ENCODE assay signal across 8 cellular contexts in the genomic region with DNA sequence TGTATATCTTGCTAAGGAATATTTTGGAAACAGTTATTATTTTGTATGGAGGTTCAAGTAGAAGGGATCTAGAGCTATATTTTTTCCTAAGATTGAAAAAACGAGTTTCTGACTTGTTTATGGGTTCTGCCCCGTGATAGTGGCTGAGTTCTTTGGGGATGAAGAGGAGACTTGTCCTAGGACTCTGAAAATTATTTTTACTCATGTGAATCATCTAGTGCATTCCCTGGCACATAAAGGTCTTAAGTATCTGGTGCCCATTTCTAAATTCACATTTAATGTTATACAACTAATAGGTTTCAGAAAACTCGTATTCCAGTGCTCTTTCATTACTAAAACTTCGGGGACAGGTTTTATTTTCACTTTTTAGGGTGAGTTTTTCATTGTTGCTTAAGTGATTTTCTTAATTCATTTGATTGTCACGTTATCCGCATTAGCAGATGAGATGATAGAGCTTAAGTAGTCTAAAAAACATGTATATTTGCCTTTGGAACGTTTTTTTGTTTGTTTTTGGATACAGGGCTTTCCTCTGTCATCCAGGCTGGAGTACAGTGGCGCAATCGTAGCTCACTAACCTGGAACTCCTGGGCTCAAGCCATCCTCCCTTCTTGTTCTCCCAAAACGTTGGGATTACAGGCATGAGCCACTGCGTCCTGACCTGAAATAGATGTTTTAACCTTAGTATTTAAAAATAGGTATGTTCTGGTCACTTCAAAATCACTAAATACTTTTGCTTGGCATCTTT. TPM values are rescaled to one million over a fixed set of nuclear protein-coding genes. Genes with fewer than 3 reads are reported as not detected.
DNase-seq lines count a peak whose midpoint lies in the region; ATAC-seq and TF ChIP-seq lines count a peak whose summit lies in the region.

No MANE protein-coding gene starts in this region.

- H4K91ac ChIP-seq in neuronal stem cell (ENCODE audit: low read depth, low read length, poor library complexity) = no peak overlapping the region

- H4K8ac ChIP-seq in neuronal stem cell (ENCODE audit: low read depth, low read length) = no peak overlapping the region

- H2BK15ac ChIP-seq in neuronal stem cell (ENCODE audit: low read length) = no peak overlapping the region

- no peak for ATAC-seq in HG02870 (IDR thresholded peaks at IDR 0.05; ENCODE audit: unreplicated experiment)
- ATAC-seq in HG02759 (IDR thresholded peaks at IDR 0.05; ENCODE audit: unreplicated experiment) = no peak
- ATAC-seq in sciatic nerve = no peak

- intact Hi-C loops in Calu3 (cut with micrococcal nuclease; ENCODE audit: unreplicated experiment) = no loop called here
- intact Hi-C loops in sciatic nerve (cut with DNase I) = no loop called here

- no peaks in the 10 kb centered on the region for H3K9me3 ChIP-seq in OCI-LY1 (ENCODE audit: low read length)
- no peaks in the 10 kb centered on the region for H3K9me3 ChIP-seq in ectodermal cell (ENCODE audit: control insufficient read depth, low read length)
- no peaks in the 10 kb centered on the region for H3K9me3 ChIP-seq in neuronal stem cell (replicated peaks in 1 of 2; ENCODE audit: control insufficient read depth in 2 of 2, insufficient read depth in 1 of 2, low read depth in 1 of 2, low read length in 2 of 2)

- H3K14ac ChIP-seq in neuronal stem cell (ENCODE audit: low read length) = no peak overlapping the region

- peak overlapping the region; percentile 96 for H3K27ac Mint-ChIP-seq in Calu3 (ENCODE audit: unreplicated experiment)

- no peak overlapping the region for H3K18ac ChIP-seq in neuronal stem cell (ENCODE audit: low read length)

- H3K79me2 ChIP-seq in OCI-LY1 (ENCODE audit: insufficient read depth, low read length) = peaks cover 67% of the 10 kb centered on the region

- H3K9me3 Mint-ChIP-seq in Calu3 (ENCODE audit: low read depth, unreplicated experiment) = no peaks in the 10 kb centered on the region

- H2AK5ac ChIP-seq in neuronal stem cell (ENCODE audit: low read depth, low read length) = no peak overlapping the region

- no peaks in the 10 kb centered on the region for H3K27me3 Mint-ChIP-seq in Calu3 (ENCODE audit: unreplicated experiment)

- peaks cover 3% of the 10 kb centered on the region for H3K79me1 ChIP-seq in neuronal stem cell (ENCODE audit: low read depth, low read length)

- H3K27ac ChIP-seq in OCI-LY1 (ENCODE audit: low read depth, low read length, poor library complexity, severe bottlenecking) = peak overlapping the region; percentile 91
- no peak overlapping the region for H3K27ac ChIP-seq in ectodermal cell (ENCODE audit: insufficient read depth, low read depth, low read length, poor library complexity, severe bottlenecking)
- no peak overlapping the region for H3K27ac ChIP-seq in neuronal stem cell (replicated peaks; ENCODE audit: low read length)

- CTCF ChIA-PET in Calu3 (lab: Charles Lee) = interaction anchor here (1.4 to 1.6 kb wide), 2 partner anchors 107 to 204 kb away, joined by 3 to 4 read pairs; no protein-coding TSS in a partner anchor

- H3K27me3 ChIP-seq in OCI-LY1 (ENCODE audit: insufficient read depth, low read length) (no peaks in the 10 kb centered on the region), ectodermal cell (ENCODE audit: control insufficient read depth, insufficient read depth, low read length, poor library complexity, severe bottlenecking) (no peaks in the 10 kb centered on the region), neuronal stem cell (ENCODE audit: control insufficient read depth in 3 of 3, insufficient read depth in 3 of 3, low read depth in 1 of 3, low read length in 3 of 3) (no peaks in the 10 kb centered on the region)

- H3K36me3 Mint-ChIP-seq in Calu3 (ENCODE audit: insufficient read depth, unreplicated experiment) = peaks cover 54% of the 10 kb centered on the region

- H3K4ac ChIP-seq in neuronal stem cell (ENCODE audit: low read length) = no peak overlapping the region

- 70 to 75% methylated on average over 10 to 11 of the region's 11 CpGs for WGBS in ectodermal cell, 2 experiments
- WGBS in neuronal stem cell (ENCODE audit: extremely low coverage in 2 of 2, insufficient read length in 2 of 2, insufficient replicate concordance in 1 of 2), 2 donors = no CpG with 5 or more reads among the region's 11 CpGs

- peak overlapping the region; percentile 83 for H3K4me3 Mint-ChIP-seq in Calu3 (ENCODE audit: low read depth, unreplicated experiment)

- H2AFZ ChIP-seq in OCI-LY1 (ENCODE audit: low read length) (no peak overlapping the region), neuronal stem cell (ENCODE audit: low read length) (peak overlapping the region; percentile 84)

- no peak overlapping the region for H2BK5ac ChIP-seq in neuronal stem cell (ENCODE audit: low read length)

- H3K36me3 ChIP-seq in OCI-LY1 (ENCODE audit: insufficient read depth, low read length) = peaks cover 24% of the 10 kb centered on the region
- peaks cover 11% of the 10 kb centered on the region for H3K36me3 ChIP-seq in ectodermal cell (ENCODE audit: control insufficient read depth, insufficient read depth, low read length)
- H3K36me3 ChIP-seq in neuronal stem cell (replicated peaks in 1 of 2; ENCODE audit: control insufficient read depth in 2 of 2, insufficient read depth in 2 of 2, low read length in 2 of 2) = peaks cover 2 to 29% of the 10 kb centered on the region in 2 donors

- H3K4me1 ChIP-seq in OCI-LY1 (ENCODE audit: insufficient read depth, low read length, severe bottlenecking) (peaks cover 70% of the 10 kb centered on the region), ectodermal cell (ENCODE audit: control insufficient read depth, insufficient read depth, low read length) (peaks cover 9% of the 10 kb centered on the region), neuronal stem cell (ENCODE audit: control insufficient read depth in 2 of 2, insufficient read depth in 1 of 2, low read depth in 1 of 2, low read length in 2 of 2) (peaks cover 6 to 9% of the 10 kb centered on the region in 2 donors)

- H4K20me1 ChIP-seq in OCI-LY1 (ENCODE audit: insufficient read depth, low read length) = 0 out of 2 replicates have a peak, but pooled peaks cover 2% of the 10 kb centered on the region

- H3K4me2 ChIP-seq in OCI-LY1 (ENCODE audit: low read length) (peak overlapping the region; percentile 90), neuronal stem cell (ENCODE audit: insufficient read depth, low read length, poor library complexity, severe bottlenecking) (no peak overlapping the region)

- H3K9ac ChIP-seq in OCI-LY1 (ENCODE audit: low read length) (peak overlapping the region; percentile 97; the same call in 1 of the 2 replicates), neuronal stem cell (ENCODE audit: low read depth, low read length, poor library complexity) (no peak overlapping the region)

- H2BK12ac ChIP-seq in neuronal stem cell (ENCODE audit: low read length) = no peak overlapping the region

- DNase-seq in Calu3 = no peak
- no peak for DNase-seq in neuronal stem cell (ENCODE audit: low spot score)
- DNase-seq in NCI-H1694 (lab: John Stamatoyannopoulos, UW) = no peak
- DNase-seq in sciatic nerve (ENCODE audit: low spot score) = no peak

- H3K9me2 ChIP-seq in OCI-LY1 (ENCODE audit: low read depth, low read length) = no peaks in the 10 kb centered on the region

- TF ChIP-seq CTCF in Calu3 (IDR thresholded peaks at IDR 0.05; ENCODE audit: unreplicated experiment) (no peak), OCI-LY1 (IDR thresholded peaks at IDR 0.05; ENCODE audit: low read length) (no peak)

- H3K4me1 Mint-ChIP-seq in Calu3 (ENCODE audit: low read depth, unreplicated experiment) = peaks cover 38% of the 10 kb centered on the region

- H3F3A ChIP-seq in OCI-LY1 (ENCODE audit: insufficient read depth, low read length) = no peaks in the 10 kb centered on the region

- H2BK120ac ChIP-seq in neuronal stem cell (ENCODE audit: low read depth, low read length) = no peak overlapping the region

- H3K4me3 ChIP-seq in OCI-LY1 (ENCODE audit: low read depth, low read length, poor library complexity, severe bottlenecking) (peak overlapping the region; percentile 97), ectodermal cell (ENCODE audit: insufficient read depth, low read depth, low read length) (peak overlapping the region; percentile 94), neuronal stem cell (ENCODE audit: low read length in 2 of 2) (peak overlapping the region in 1 of 2 donors; percentile 83)

- BruUV-seq in Calu3 (replicated peaks; lab: Mats Ljungman, UMichigan) = no TSS peak

- no peak overlapping the region for H3K23ac ChIP-seq in neuronal stem cell (ENCODE audit: low read depth, low read length, poor library complexity)

RNA-seq across cellular contexts. Expression of gene NFYA, which starts 2.1 kb away (rescaled TPM):
- total RNA-seq in Calu3 (2022) = 22.9 and 23.7 TPM in 2 replicates
- polyA plus RNA-seq in ectodermal cell (2013, experiment 1 of 4) = 60.8 TPM
- polyA plus RNA-seq in ectodermal cell (2013, experiment 2 of 4) = 48.1 TPM
- 52.2 TPM for polyA plus RNA-seq in ectodermal cell (2013, experiment 3 of 4)
- 54.4 TPM for polyA plus RNA-seq in ectodermal cell (2013, experiment 4 of 4)
- polyA plus RNA-seq in neuronal stem cell (2013, experiment 1 of 2) = 25.3 TPM
- 25.5 TPM for polyA plus RNA-seq in neuronal stem cell (2013, experiment 2 of 2)
- 27.7 TPM for total RNA-seq in sciatic nerve

RNA-seq across cellular contexts. Expression of gene OARD1, which starts 2.7 kb away (rescaled TPM):
- total RNA-seq in Calu3 (2022) (33.2 and 37.7 TPM in 2 replicates), sciatic nerve (26.4 TPM)
- 53.3 TPM for polyA plus RNA-seq in ectodermal cell (2013, experiment 1 of 4)
- polyA plus RNA-seq in ectodermal cell (2013, experiment 2 of 4) = 58.4 TPM
- polyA plus RNA-seq in ectodermal cell (2013, experiment 3 of 4) = 50.7 TPM
- polyA plus RNA-seq in ectodermal cell (2013, experiment 4 of 4) = 53.1 TPM
- 55.2 TPM for polyA plus RNA-seq in neuronal stem cell (2013, experiment 1 of 2)
- polyA plus RNA-seq in neuronal stem cell (2013, experiment 2 of 2) = 58.3 TPM

RNA-seq across cellular contexts. Expression of gene APOBEC2, which starts 21.9 kb away (rescaled TPM):
- total RNA-seq in Calu3 (2022) (not detected in 2 replicates), sciatic nerve (not detected)
- polyA plus RNA-seq in ectodermal cell (2013, experiment 1 of 4) = not detected
- 0.23 TPM for polyA plus RNA-seq in ectodermal cell (2013, experiment 2 of 4)
- not detected for polyA plus RNA-seq in ectodermal cell (2013, experiment 3 of 4)
- not detected for polyA plus RNA-seq in ectodermal cell (2013, experiment 4 of 4)
- not detected for polyA plus RNA-seq in neuronal stem cell (2013, experiment 1 of 2)
- not detected for polyA plus RNA-seq in neuronal stem cell (2013, experiment 2 of 2)

RNA-seq across cellular contexts. Expression of gene TSPO2, which starts 32.6 kb away (rescaled TPM):
- total RNA-seq in Calu3 (2022) (not detected in 2 replicates), sciatic nerve (0.53 TPM)
- polyA plus RNA-seq in ectodermal cell (2013, experiment 1 of 4) = not detected
- not detected for polyA plus RNA-seq in ectodermal cell (2013, experiment 2 of 4)
- polyA plus RNA-seq in ectodermal cell (2013, experiment 3 of 4) = not detected
- polyA plus RNA-seq in ectodermal cell (2013, experiment 4 of 4) = not detected
- not detected for polyA plus RNA-seq in neuronal stem cell (2013, experiment 1 of 2)
- polyA plus RNA-seq in neuronal stem cell (2013, experiment 2 of 2) = not detected

RNA-seq across cellular contexts. Expression of gene UNC5CL, which starts 35.8 kb away (rescaled TPM):
- total RNA-seq in Calu3 (2022) (10.6 and 15.9 TPM in 2 replicates), sciatic nerve (1.6 TPM)
- 2.5 TPM for polyA plus RNA-seq in ectodermal cell (2013, experiment 1 of 4)
- polyA plus RNA-seq in ectodermal cell (2013, experiment 2 of 4) = 2.6 TPM
- 2.1 TPM for polyA plus RNA-seq in ectodermal cell (2013, experiment 3 of 4)
- polyA plus RNA-seq in ectodermal cell (2013, experiment 4 of 4) = 1.9 TPM
- polyA plus RNA-seq in neuronal stem cell (2013, experiment 1 of 2) = 2.5 TPM
- polyA plus RNA-seq in neuronal stem cell (2013, experiment 2 of 2) = 2.1 TPM
